1 cellular context compared by ENCODE assay signal in the genomic region with DNA sequence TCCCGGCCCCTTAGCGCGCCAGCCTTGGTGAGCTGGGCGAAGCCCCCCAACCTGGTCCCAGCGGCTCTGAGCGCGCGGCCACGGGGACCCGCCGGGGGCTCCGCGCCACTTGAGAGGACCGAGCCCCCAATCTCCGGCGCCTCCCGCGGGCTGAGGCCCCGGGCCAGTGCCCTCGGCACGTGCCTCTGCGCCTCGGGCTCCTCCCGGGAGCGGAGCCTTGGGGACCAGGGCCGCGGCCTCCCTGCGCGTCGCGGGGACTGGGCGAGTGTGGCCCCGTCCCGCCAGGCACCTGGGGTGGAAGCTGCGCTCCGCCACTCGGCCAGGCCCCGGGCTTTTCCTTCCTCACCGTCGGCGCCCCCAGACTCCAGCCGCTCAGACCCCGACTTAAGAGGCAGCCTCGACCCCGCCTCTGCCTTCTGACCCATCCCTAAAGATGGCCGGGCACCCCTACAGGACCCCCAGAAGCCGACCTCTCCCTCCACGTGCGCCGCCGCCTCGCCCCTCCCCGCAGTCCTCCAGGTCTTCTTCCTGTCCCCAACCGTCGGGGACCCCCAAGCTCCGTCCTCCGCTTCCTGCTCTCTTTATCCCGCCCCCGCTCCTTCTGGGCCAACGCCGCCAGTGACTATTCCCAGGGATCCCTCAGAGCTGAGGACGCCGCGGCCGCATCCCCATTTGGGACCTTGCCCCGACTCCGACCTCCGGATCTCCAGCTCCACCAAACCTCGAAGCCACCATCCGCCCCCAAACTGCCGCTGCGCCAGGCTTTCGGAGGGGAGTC.
TF ChIP-seq lines count a peak whose summit lies in the region.

No MANE protein-coding gene starts in this region.

TF ChIP-seq in H1, 55 proteins besides CTCF, POLR2A, EP300 and RAD21:
- TF ChIP-seq EZH2 (IDR thresholded peaks at IDR 0.05; ENCODE audit: low read depth, low read length, severe bottlenecking) (no peak), KDM4A (IDR thresholded peaks at IDR 0.05; ENCODE audit: low read depth, low read length, severe bottlenecking) (peak; percentile 61), POLR2AphosphoS5 (IDR thresholded peaks at IDR 0.05; ENCODE audit: low read depth, low read length) (no peak), KDM5A (IDR thresholded peaks at IDR 0.05; ENCODE audit: low read length) (no peak)
- TF ChIP-seq, protein P1, sequence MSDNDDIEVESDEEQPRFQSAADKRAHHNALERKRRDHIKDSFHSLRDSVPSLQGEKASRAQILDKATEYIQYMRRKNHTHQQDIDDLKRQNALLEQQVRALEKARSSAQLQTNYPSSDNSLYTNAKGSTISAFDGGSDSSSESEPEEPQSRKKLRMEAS (IDR thresholded peaks at IDR 0.05) = peak; percentile 82
TF ChIP-seq in H1: peak in this region for 2.
